12 cellular contexts compared by ENCODE assay signal in the genomic region with DNA sequence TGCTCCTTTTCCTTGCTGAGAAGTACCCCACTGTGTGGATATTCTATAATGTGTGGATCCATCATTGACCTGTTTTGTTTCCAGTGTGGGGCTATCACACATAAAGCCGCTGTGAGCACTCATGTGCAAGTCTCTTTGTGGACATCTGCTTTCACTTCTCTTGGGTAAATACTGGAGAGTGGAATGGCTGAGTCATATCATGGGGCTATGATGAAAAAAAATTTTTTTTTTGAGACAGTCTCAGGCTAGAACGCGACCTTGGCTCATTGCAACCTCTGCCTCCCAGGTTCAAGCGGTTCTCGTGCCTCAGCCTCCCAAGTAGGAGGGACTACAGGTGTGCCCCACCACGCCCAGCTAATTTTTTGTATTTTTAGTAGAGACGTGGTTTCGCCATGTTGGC. TPM values are rescaled to one million over a fixed set of nuclear protein-coding genes. Genes with fewer than 3 reads are reported as not detected.
A peak's percentile ranks its signal among the peaks of the same experiment; 100 is the strongest.
DNase-seq lines count a peak whose midpoint lies in the region; ATAC-seq and TF ChIP-seq lines count a peak whose summit lies in the region.
"Had no signal": no experiment of that assay in that cellular context is flagged by ENCODE, and none has a peak within 500 bp of the region (broad histone marks: within the 10 kb centered on the region; RNA-seq: fewer than 3 reads in every experiment).

No MANE protein-coding gene starts in this region.

- in situ Hi-C loops in mammary epithelial cell (cut with MboI; ENCODE audit: low sequenced_read_pairs in 2 of 2): no loop called here

- DNase-seq in GM04503 (ENCODE audit: low read depth) (peak; percentile 68), NCI-H226 (peak; percentile 6), mammary epithelial cell (peak; percentile 37), smooth muscle cell of the brain vasculature (ENCODE audit: low read depth, low spot score) (peak; percentile 86), C1 segment of cervical spinal cord (lab: John Stamatoyannopoulos, UW) (no peak), caudate nucleus (lab: John Stamatoyannopoulos, UW) (no peak)
- no peak for DNase-seq in naive thymus-derived CD8-positive, alpha-beta T cell
- DNase-seq: body of pancreas, NCI-H1436, right lobe of liver, substantia nigra had no signal

- intact Hi-C loops in mammary epithelial cell (cut with micrococcal nuclease): no loop called here

- H3K4me2 ChIP-seq in mammary epithelial cell (ENCODE audit: insufficient read depth, low read depth, low read length): no peak overlapping the region

- POLR2A ChIA-PET in naive thymus-derived CD8-positive, alpha-beta T cell (lab: Charles Lee): interaction anchor here (0.7 kb wide), 1 partner anchor 32 kb away, joined by 3 read pairs; no protein-coding TSS in a partner anchor

- H3K9ac ChIP-seq in mammary epithelial cell (ENCODE audit: insufficient read depth, low read length): no peak overlapping the region

- H3K27me3 Mint-ChIP-seq in naive thymus-derived CD8-positive, alpha-beta T cell: no peaks in the 10 kb centered on the region

- H3K79me2 ChIP-seq in mammary epithelial cell (ENCODE audit: insufficient read depth, low read length): no peaks in the 10 kb centered on the region

- H3K4me3 ChIP-seq in mammary epithelial cell (replicated peaks in 1 of 3; ENCODE audit: insufficient read depth in 1 of 3, low read depth in 2 of 3, low read length in 3 of 3): no peak overlapping the region
- H3K4me3 ChIP-seq: body of pancreas, right lobe of liver had no signal

- H4K20me1 ChIP-seq in mammary epithelial cell (ENCODE audit: insufficient read depth, low read length): no peaks in the 10 kb centered on the region

- CTCF ChIA-PET in mammary epithelial cell (lab: Charles Lee; ENCODE audit: low non-redundant PET): no interaction called here

- no TSS peak for BruUV-seq in mammary epithelial cell (replicated peaks; lab: Mats Ljungman, UMichigan)

- no peaks in the 10 kb centered on the region for H3K9me3 Mint-ChIP-seq in naive thymus-derived CD8-positive, alpha-beta T cell

- no peak overlapping the region for H3K27ac ChIP-seq in mammary epithelial cell (ENCODE audit: insufficient read depth, low read depth, low read length)
- no peak overlapping the region for H3K27ac ChIP-seq in caudate nucleus (ENCODE audit: low read depth, low read length)
- H3K27ac ChIP-seq: body of pancreas, right lobe of liver had no signal

- H3K36me3 ChIP-seq in mammary epithelial cell (ENCODE audit: insufficient read depth, low read length): no peaks in the 10 kb centered on the region
- H3K36me3 ChIP-seq: right lobe of liver had no signal

- H3K4me3 Mint-ChIP-seq in naive thymus-derived CD8-positive, alpha-beta T cell: no peak overlapping the region

- no peaks in the 10 kb centered on the region for H3K27me3 ChIP-seq in mammary epithelial cell (ENCODE audit: insufficient read depth, low read length)
- H3K27me3 ChIP-seq: body of pancreas, right lobe of liver had no signal

- no peak overlapping the region for H2AFZ ChIP-seq in mammary epithelial cell (ENCODE audit: low read depth, low read length)

- dilution Hi-C loops in mammary epithelial cell (cut with HindIII; ENCODE audit: low sequenced_read_pairs): no loop called here

- no peaks in the 10 kb centered on the region for H3K36me3 Mint-ChIP-seq in naive thymus-derived CD8-positive, alpha-beta T cell

- H3K4me1 Mint-ChIP-seq in naive thymus-derived CD8-positive, alpha-beta T cell: peaks cover 9 to 23% (median 16%) of the 10 kb centered on the region in 4 donors

- no peaks in the 10 kb centered on the region for H3K4me1 ChIP-seq in mammary epithelial cell (ENCODE audit: insufficient read depth, low read length)
- H3K4me1 ChIP-seq: body of pancreas, right lobe of liver had no signal

- no peak overlapping the region for H3K27ac Mint-ChIP-seq in naive thymus-derived CD8-positive, alpha-beta T cell

- WGBS in mammary epithelial cell (ENCODE audit: low coverage, missing lambda C conversion rate): 100% methylated on average over 4 of the region's 8 CpGs

- TF ChIP-seq CTCF in mammary epithelial cell (conservative IDR thresholded peaks at IDR 0.05 in 1 of 2, IDR thresholded peaks at IDR 0.05 in 1 of 2; ENCODE audit: extremely low read depth in 1 of 2, insufficient read depth in 1 of 2, low read depth in 1 of 2, low read length in 2 of 2): no peak

- H3K9me3 ChIP-seq in mammary epithelial cell (replicated peaks; ENCODE audit: insufficient read depth, low read length): no peaks in the 10 kb centered on the region
- H3K9me3 ChIP-seq: body of pancreas, right lobe of liver had no signal

- no peak for ATAC-seq in naive thymus-derived CD8-positive, alpha-beta T cell
- ATAC-seq: body of pancreas had no signal

RNA-seq across cellular contexts. Expression of a gene that starts 7.7 kb away (rescaled TPM):
- 10 to 100 TPM; 17.2 to 22.2 TPM for total RNA-seq in mammary epithelial cell
- 14.5 TPM for polyA plus RNA-seq in mammary epithelial cell
- 7.3 TPM for polyA minus RNA-seq in mammary epithelial cell
- 10 to 100 TPM; 82.8 to 88.5 TPM for total RNA-seq in naive thymus-derived CD8-positive, alpha-beta T cell
- 10 to 100 TPM; 33.2 to 67.8 (median 48.1) TPM for polyA plus RNA-seq in naive thymus-derived CD8-positive, alpha-beta T cell

RNA-seq across cellular contexts. Expression of a gene that starts 17.3 kb away (rescaled TPM):
- total RNA-seq in mammary epithelial cell: not detected
- not detected for polyA plus RNA-seq in mammary epithelial cell
- polyA minus RNA-seq in mammary epithelial cell: not detected
- total RNA-seq in naive thymus-derived CD8-positive, alpha-beta T cell: not detected
- not detected for polyA plus RNA-seq in naive thymus-derived CD8-positive, alpha-beta T cell
- total RNA-seq: body of pancreas, right lobe of liver had no signal
- polyA plus RNA-seq: keratinocyte had no signal

Comparison
In these comparisons a context has a peak if more than half of its experiments do, and no peak if none do; other contexts are left out.
1. DNase-seq: peak in GM04503 (single experiment), NCI-H226 (single experiment), mammary epithelial cell (single experiment) and smooth muscle cell of the brain vasculature (single experiment); none in C1 segment of cervical spinal cord (0 of 14), caudate nucleus (0 of 61) and naive thymus-derived CD8-positive, alpha-beta T cell (0 of 10).